14 cellular contexts compared by ENCODE assay signal in the genomic region with DNA sequence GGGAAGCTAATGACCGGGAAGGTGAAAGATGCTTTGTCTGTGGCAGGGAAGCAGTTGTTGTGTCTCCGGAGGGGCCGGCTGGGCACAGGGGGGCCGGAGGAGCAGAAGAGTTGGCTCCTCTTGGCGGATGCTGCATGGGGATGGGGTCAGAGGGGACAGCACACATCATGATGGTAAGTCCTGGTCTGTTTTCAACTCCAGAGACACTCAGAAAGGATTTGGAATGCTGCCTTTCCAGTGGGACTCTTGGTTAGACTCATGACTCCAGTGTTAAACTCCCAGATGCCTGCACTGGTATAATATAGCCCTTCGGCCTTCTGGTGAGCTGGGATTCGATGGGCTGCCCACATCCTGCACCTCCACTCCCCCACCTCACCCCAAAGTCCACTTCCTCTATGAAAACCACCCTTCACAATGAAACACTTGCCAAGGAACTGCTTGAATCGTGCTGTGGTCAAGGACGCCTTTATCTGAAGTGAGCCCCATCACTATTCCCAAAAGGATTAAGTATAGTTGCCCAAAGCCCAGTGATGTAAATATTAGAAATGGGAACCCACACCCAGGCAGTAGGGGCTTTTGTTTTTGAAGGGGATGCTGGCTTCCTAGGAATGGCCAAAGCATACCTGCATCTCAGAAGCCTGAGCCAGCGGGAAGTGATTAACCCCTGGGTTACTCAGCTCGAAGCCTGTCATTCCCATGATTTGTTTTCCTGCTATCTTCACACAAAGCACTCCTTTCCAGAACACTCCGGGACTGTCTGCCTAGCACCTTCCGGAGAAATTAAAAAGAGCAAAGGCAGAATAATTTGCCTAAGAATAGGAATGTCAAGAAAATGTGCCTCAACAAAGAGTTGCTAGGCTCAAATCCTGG. TPM values are rescaled to one million over a fixed set of nuclear protein-coding genes. Genes with fewer than 3 reads are reported as not detected.
DNase-seq lines count a peak whose midpoint lies in the region; ATAC-seq and TF ChIP-seq lines count a peak whose summit lies in the region.
"Had no signal": no experiment of that assay in that cellular context is flagged by ENCODE, and none has a peak within 500 bp of the region (broad histone marks: within the 10 kb centered on the region; RNA-seq: fewer than 3 reads in every experiment).

No MANE protein-coding gene starts in this region.

- peaks cover 53% of the 10 kb centered on the region for H3F3A ChIP-seq in SK-N-SH (replicated peaks; ENCODE audit: insufficient read depth)

- TF ChIP-seq POLR2A in uterus (IDR thresholded peaks at IDR 0.05) = no peak

- DNase-seq in SK-N-SH (no peak), astrocyte of the spinal cord (ENCODE audit: low read depth, low spot score) (peak; percentile 31), mesothelial cell of epicardium (ENCODE audit: low spot score in 2 of 2, unreplicated experiment in 2 of 2) (no peak), uterus (no peak), GM19238 (ENCODE audit: insufficient read length, low spot score) (no peak), NCI-H2107 (lab: John Stamatoyannopoulos, UW) (no peak)
- DNase-seq: activated CD4-positive, alpha-beta T cell treated with anti-CD3 and anti-CD28 coated beads for 48 hours; activated T-cell treated with anti-CD3 and anti-CD28 coated beads, Interleukin-2, amount 50 U/mL, for 4 hours; CD8-positive, alpha-beta T cell; GM23248; stimulated activated naive CD8-positive, alpha-beta T cell treated with anti-CD3 and anti-CD28 coated beads, Interleukin-15, Interleukin-2, amounts not matched to agents 100 U/mL and 50 U/mL, for 24 hours had no signal

- POLR2A ChIA-PET in SK-N-SH (lab: Yijun Ruan, JAX) = no interaction called here

- H3K9me3 ChIP-seq in SK-N-SH (no peaks in the 10 kb centered on the region), uterus (no peaks in the 10 kb centered on the region)

- intact Hi-C loops in uterus (cut with DNase I; ENCODE audit: low total_unique reads) = no loop called here

- TF ChIP-seq EP300 in SK-N-SH (IDR thresholded peaks at IDR 0.05; ENCODE audit: borderline replicate concordance in 1 of 2, low read depth in 1 of 2, low read length in 1 of 2) = no peak

- H4K20me1 ChIP-seq in SK-N-SH (ENCODE audit: insufficient read depth) = peaks cover 11% of the 10 kb centered on the region

- H3K4me1 Mint-ChIP-seq in mesothelial cell of epicardium = peaks cover 61% of the 10 kb centered on the region

- H3K9me2 ChIP-seq in SK-N-SH = no peaks in the 10 kb centered on the region

- H3K9me3 Mint-ChIP-seq in mesothelial cell of epicardium = no peaks in the 10 kb centered on the region
- H3K9me3 Mint-ChIP-seq: activated T-cell treated with anti-CD3 and anti-CD28 coated beads, Interleukin-2, amount 50 U/mL, for 4 hours; CD8-positive, alpha-beta T cell had no signal

- H3K4me3 Mint-ChIP-seq in mesothelial cell of epicardium = no peak overlapping the region
- H3K4me3 Mint-ChIP-seq: activated T-cell treated with anti-CD3 and anti-CD28 coated beads, Interleukin-2, amount 50 U/mL, for 4 hours; CD8-positive, alpha-beta T cell had no signal

- TF ChIP-seq CTCF in SK-N-SH (IDR thresholded peaks at IDR 0.05) = no peak
- no peak for TF ChIP-seq CTCF in astrocyte of the spinal cord (IDR thresholded peaks at IDR 0.05; ENCODE audit: low read depth, low read length)
- TF ChIP-seq CTCF in mesothelial cell of epicardium (IDR thresholded peaks at IDR 0.05; ENCODE audit: unreplicated experiment) = no peak
- no peak for TF ChIP-seq CTCF in uterus (IDR thresholded peaks at IDR 0.05)

- H3K36me3 ChIP-seq in SK-N-SH (replicated peaks in 1 of 2; ENCODE audit: control insufficient read depth in 1 of 2, insufficient read depth in 2 of 2, low read length in 1 of 2) (peaks cover 5 to 12% of the 10 kb centered on the region in 2 experiments), uterus (no peaks in the 10 kb centered on the region)

- peak overlapping the region; percentile 91 to 92 for H3K27ac ChIP-seq in SK-N-SH (ENCODE audit: low read depth in 2 of 2, low read length in 1 of 2)
- peak overlapping the region; percentile 65 to 83 for H3K27ac ChIP-seq in uterus
- H3K27ac ChIP-seq: 22Rv1 had no signal

- H3K27me3 ChIP-seq in SK-N-SH (ENCODE audit: insufficient read depth) (no peaks in the 10 kb centered on the region), uterus (no peaks in the 10 kb centered on the region)

- H3K27me3 Mint-ChIP-seq in mesothelial cell of epicardium (ENCODE audit: low read depth) = peaks cover 3% of the 10 kb centered on the region

- in situ Hi-C loops in astrocyte of the spinal cord (cut with HindIII; ENCODE audit: low sequenced_read_pairs) = no loop called here

- ATAC-seq in SK-N-SH treated with all-trans-retinoic acid at 6 μM for 48 hours (no peak), HG03460 (IDR thresholded peaks at IDR 0.05; ENCODE audit: unreplicated experiment) (no peak)
- ATAC-seq: activated T-cell treated with anti-CD3 and anti-CD28 coated beads, Interleukin-2, amount 50 U/mL, for 4 hours; CD8-positive, alpha-beta T cell; stimulated activated naive CD8-positive, alpha-beta T cell treated with anti-CD3 and anti-CD28 coated beads, Interleukin-15, Interleukin-2, amounts not matched to agents 100 U/mL and 50 U/mL, for 24 hours had no signal

- TF ChIP-seq RAD21 in SK-N-SH (IDR thresholded peaks at IDR 0.05; ENCODE audit: low read length) = no peak

- CTCF ChIA-PET in SK-N-SH (lab: Yijun Ruan, JAX) = interaction anchor here (1.0 to 3.0 kb wide), 3 partner anchors 11 to 29 kb away, joined by 3 to 9 read pairs (median 6); no protein-coding TSS in a partner anchor

- H3K4me1 ChIP-seq in SK-N-SH (ENCODE audit: control insufficient read depth in 1 of 2, insufficient read depth in 2 of 2, low read depth in 1 of 2, low read length in 1 of 2) (peaks cover 13 to 17% of the 10 kb centered on the region in 2 experiments; a peak in 3 of 4 replicates), uterus (no peaks in the 10 kb centered on the region)

- peak overlapping the region; percentile 6; the same call in 1 of the 2 replicates for H3K9ac ChIP-seq in SK-N-SH
- H3K9ac ChIP-seq: GM23248 had no signal

- 94% methylated on average over 13 of the region's 13 CpGs for WGBS in SK-N-SH (ENCODE audit: low lambda C conversion rate)

- peak overlapping the region; percentile 64; the same call in 1 of the 2 replicates for H3K4me2 ChIP-seq in SK-N-SH

- peak overlapping the region; percentile 90 for H3K27ac Mint-ChIP-seq in mesothelial cell of epicardium
- H3K27ac Mint-ChIP-seq: CD8-positive, alpha-beta T cell had no signal

- peaks cover 8% of the 10 kb centered on the region for H3K36me3 Mint-ChIP-seq in mesothelial cell of epicardium

- H3K4me3 ChIP-seq in SK-N-SH (ENCODE audit: low read depth in 2 of 2, low read length in 1 of 2) = no peak overlapping the region
- no peak overlapping the region for H3K4me3 ChIP-seq in astrocyte of the spinal cord (ENCODE audit: low read depth, low read length)
- H3K4me3 ChIP-seq in uterus = peak overlapping the region in 1 of 2 donors; percentile 14
- H3K4me3 ChIP-seq: GM23248 had no signal

- H3K79me2 ChIP-seq in SK-N-SH (ENCODE audit: insufficient read depth) = no peaks in the 10 kb centered on the region

- H2AFZ ChIP-seq in SK-N-SH (ENCODE audit: low read depth) = no peak overlapping the region
- H2AFZ ChIP-seq: GM23248 had no signal

TF ChIP-seq in SK-N-SH, 30 proteins besides CTCF, POLR2A, EP300 and RAD21:
- no peak for TF ChIP-seq SMC3 (IDR thresholded peaks at IDR 0.05; ENCODE audit: low read depth, low read length)
- no peak for TF ChIP-seq RXRA (IDR thresholded peaks at IDR 0.05; ENCODE audit: borderline replicate concordance, low read depth)
- no peak for TF ChIP-seq POLR2AphosphoS5 (IDR thresholded peaks at IDR 0.05; ENCODE audit: low read depth, low read length)
- TF ChIP-seq, protein P1, sequence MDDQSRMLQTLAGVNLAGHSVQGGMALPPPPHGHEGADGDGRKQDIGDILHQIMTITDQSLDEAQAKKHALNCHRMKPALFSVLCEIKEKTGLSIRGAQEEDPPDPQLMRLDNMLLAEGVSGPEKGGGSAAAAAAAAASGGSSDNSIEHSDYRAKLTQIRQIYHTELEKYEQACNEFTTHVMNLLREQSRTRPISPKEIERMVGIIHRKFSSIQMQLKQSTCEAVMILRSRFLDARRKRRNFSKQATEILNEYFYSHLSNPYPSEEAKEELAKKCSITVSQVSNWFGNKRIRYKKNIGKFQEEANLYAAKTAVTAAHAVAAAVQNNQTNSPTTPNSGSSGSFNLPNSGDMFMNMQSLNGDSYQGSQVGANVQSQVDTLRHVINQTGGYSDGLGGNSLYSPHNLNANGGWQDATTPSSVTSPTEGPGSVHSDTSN (IDR thresholded peaks at IDR 0.05) = no peak
- no peak for TF ChIP-seq FOXM1 (IDR thresholded peaks at IDR 0.05; ENCODE audit: low read depth)

TF ChIP-seq in SK-N-SH treated with all-trans-retinoic acid at 6 μM for 48 hours, 23 proteins besides CTCF, POLR2A, EP300 and RAD21 (continues in another document):
- TF ChIP-seq OSR1 (CRISPR knock-in tag; IDR thresholded peaks at IDR 0.05) (no peak), ISL1 (CRISPR knock-in tag; IDR thresholded peaks at IDR 0.05) (no peak), PPARA (CRISPR knock-in tag; IDR thresholded peaks at IDR 0.05; ENCODE audit: borderline replicate concordance) (no peak), CSDC2 (CRISPR knock-in tag; IDR thresholded peaks at IDR 0.05) (no peak), RARB (CRISPR knock-in tag; IDR thresholded peaks at IDR 0.05) (no peak), ZNF70 (CRISPR knock-in tag; IDR thresholded peaks at IDR 0.05) (no peak), GLIS3 (CRISPR knock-in tag; IDR thresholded peaks at IDR 0.05) (no peak)
- TF ChIP-seq, protein P2, sequence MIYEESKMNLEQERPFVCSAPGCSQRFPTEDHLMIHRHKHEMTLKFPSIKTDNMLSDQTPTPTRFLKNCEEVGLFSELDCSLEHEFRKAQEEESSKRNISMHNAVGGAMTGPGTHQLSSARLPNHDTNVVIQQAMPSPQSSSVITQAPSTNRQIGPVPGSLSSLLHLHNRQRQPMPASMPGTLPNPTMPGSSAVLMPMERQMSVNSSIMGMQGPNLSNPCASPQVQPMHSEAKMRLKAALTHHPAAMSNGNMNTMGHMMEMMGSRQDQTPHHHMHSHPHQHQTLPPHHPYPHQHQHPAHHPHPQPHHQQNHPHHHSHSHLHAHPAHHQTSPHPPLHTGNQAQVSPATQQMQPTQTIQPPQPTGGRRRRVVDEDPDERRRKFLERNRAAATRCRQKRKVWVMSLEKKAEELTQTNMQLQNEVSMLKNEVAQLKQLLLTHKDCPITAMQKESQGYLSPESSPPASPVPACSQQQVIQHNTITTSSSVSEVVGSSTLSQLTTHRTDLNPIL (CRISPR knock-in tag; IDR thresholded peaks at IDR 0.05; ENCODE audit: low read depth) = no peak

RNA-seq across cellular contexts. Expression of a gene that starts 33.8 kb away (rescaled TPM):
- polyA plus RNA-seq in SK-N-SH (2012; rRNA removed) = 1,371 and 1,764 TPM in 2 replicates
- 1,590 and 2,049 TPM in 2 replicates for polyA plus RNA-seq in SK-N-SH (2012; cell fraction: cytosol; rRNA removed)
- polyA plus RNA-seq in SK-N-SH (2012; cell fraction: nucleus; rRNA removed) = 2,523 and 2,991 TPM in 2 replicates
- 635 to 667 TPM (median 659 TPM) in 3 replicates for total RNA-seq in mesothelial cell of epicardium
- total RNA-seq in uterus = 1,000 to 10,000 TPM in 2 of 4 donors, 100 to 1,000 TPM in 2; 622 to 1,998 (median 1,003) TPM

RNA-seq across cellular contexts. Expression of a gene that starts 45.3 kb away (rescaled TPM):
- 23.3 and 28.5 TPM in 2 replicates for polyA plus RNA-seq in SK-N-SH (2012; rRNA removed)
- polyA plus RNA-seq in SK-N-SH (2012; cell fraction: cytosol; rRNA removed) = 32.3 and 44.5 TPM in 2 replicates
- polyA plus RNA-seq in SK-N-SH (2012; cell fraction: nucleus; rRNA removed) = 17.9 and 27.1 TPM in 2 replicates
- total RNA-seq in mesothelial cell of epicardium (7.6 to 9.0 TPM (median 8.2 TPM) in 3 replicates), uterus (10 to 100 TPM in 2 of 4 donors, 1 to 10 TPM in 2; 7.9 to 13.6 (median 9.6) TPM)
